1 cellular context compared by ENCODE assay signal in genomic region chr18:12010187-12010802, GRCh38.
TF ChIP-seq lines count a peak whose summit lies in the region.

No MANE protein-coding gene starts in this region.

TF ChIP-seq in HepG2, 621 proteins besides CTCF, POLR2A, EP300 and RAD21:
- 0 out of 2 replicates have a peak, but pooled peaks have one; percentile 24 for TF ChIP-seq STAG1 (CRISPR knock-in tag; IDR thresholded peaks at IDR 0.05)
- no peak for TF ChIP-seq NBN (conservative IDR thresholded peaks at IDR 0.05)
- no peak for TF ChIP-seq SMAD3 (CRISPR knock-in tag; IDR thresholded peaks at IDR 0.05)
- TF ChIP-seq ZNF775 (CRISPR knock-in tag; IDR thresholded peaks at IDR 0.05; ENCODE audit: borderline replicate concordance): no peak
- no peak for TF ChIP-seq ELF1 (CRISPR knock-in tag; IDR thresholded peaks at IDR 0.05)
